Comparison of ENCODE assay signal across 8 cellular contexts in genomic region chrX:106874075-106874474, GRCh38. TPM values are rescaled to one million over a fixed set of nuclear protein-coding genes. Genes with fewer than 3 reads are reported as not detected.
DNase-seq lines count a peak whose midpoint lies in the region; FAIRE-seq and TF ChIP-seq lines count a peak whose summit lies in the region.

No MANE protein-coding gene starts in this region.

- DNase-seq in ACHN = peak; percentile 39
- DNase-seq in RKO (ENCODE audit: low spot score) = peak; percentile 71
- peak in 1 of 2 donors; percentile 45 for DNase-seq in foreskin fibroblast
- no peak for DNase-seq in NK-92 (lab: John Stamatoyannopoulos, UW; ENCODE audit: unreplicated experiment)
- no peak for DNase-seq in UCSD-AML1 (lab: John Stamatoyannopoulos, UW; ENCODE audit: unreplicated experiment)
- DNase-seq in MV-4-11 (lab: John Stamatoyannopoulos, UW) = no peak
- no peak for DNase-seq in GM12892 (ENCODE audit: insufficient read length)

- in situ Hi-C loops in ACHN (cut with HindIII; ENCODE audit: low pct_ligation_motif_present, low pct_unique_long_range_greater_than_20kb, low sequenced_read_pairs) = no loop called here

- peak; percentile 31; the same call in 1 of the 3 replicates for TF ChIP-seq CTCF in GM12872 (IDR thresholded peaks at IDR 0.05; ENCODE audit: insufficient read depth, low read depth, low read length)
- peak; percentile 12 for TF ChIP-seq CTCF in foreskin fibroblast (IDR thresholded peaks at IDR 0.05; ENCODE audit: low read depth, low read length)

- no peak for TF ChIP-seq POLR2A in GM12892 (IDR thresholded peaks at IDR 0.05; ENCODE audit: low read depth, low read length)

- H3K4me3 ChIP-seq in foreskin fibroblast (ENCODE audit: low read depth in 1 of 2, low read length in 2 of 2) = no peak overlapping the region

- FAIRE-seq in GM12892 (lab: Jason Lieb, UNC) = no peak

RNA-seq across cellular contexts. Expression of gene RIPPLY1, which starts 29.1 kb away (rescaled TPM):
- polyA plus RNA-seq in GM12892 (2012; ENCODE audit: missing spikeins) = not detected

RNA-seq across cellular contexts. Expression of gene CLDN2, which starts 46.1 kb away (rescaled TPM):
- not detected for polyA plus RNA-seq in GM12892 (2012; ENCODE audit: missing spikeins)

Comparison
In these comparisons a context has a peak if more than half of its experiments do, and no peak if none do; other contexts are left out.
1. DNase-seq: peak in ACHN (single experiment) and RKO (single experiment); none in NK-92 (single experiment), UCSD-AML1 (single experiment), MV-4-11 (single experiment) and GM12892 (single experiment).